ENCODE assay signal across 8 cellular contexts in genomic region chrX:151396827-151397740, GRCh38. TPM values are rescaled to one million over a fixed set of nuclear protein-coding genes. Genes with fewer than 3 reads are reported as not detected.
DNase-seq lines count a peak whose midpoint lies in the region; ATAC-seq and TF ChIP-seq lines count a peak whose summit lies in the region.

Gene VMA21, plus strand, starts transcription at chrX:151397206. Its CDS starts 103 bp downstream, at chrX:151397309.

- BruUV-seq in OCI-LY7 (replicated peaks; lab: Mats Ljungman, UMichigan): no TSS peak

- H3K4me2 ChIP-seq in OCI-LY7 (ENCODE audit: low read length): peak within 1 kb of the TSS; percentile 94

- CTCF ChIA-PET in OCI-LY7 (lab: Charles Lee; ENCODE audit: unreplicated experiment): no interaction called here

- no peaks in the 10 kb centered on the region; the same call in 1 of the 2 replicates for H3K9me3 ChIP-seq in HUES6 (ENCODE audit: control insufficient read depth, insufficient read depth, low read depth, low read length)
- H3K9me3 ChIP-seq in OCI-LY7 (ENCODE audit: low read length): no peaks in the 10 kb centered on the region
- no peaks in the 10 kb centered on the region for H3K9me3 ChIP-seq in muscle layer of colon (ENCODE audit: low read length)

- peak; percentile 77 for TF ChIP-seq POLR2A in erythroblast (IDR thresholded peaks at IDR 0.05; ENCODE audit: low read length)

- no peak for TF ChIP-seq CTCF in OCI-LY7 (conservative IDR thresholded peaks at IDR 0.05; ENCODE audit: low read length)

- H3K79me2 ChIP-seq in OCI-LY7 (ENCODE audit: insufficient read depth, low read depth, low read length): peaks cover 56% of the 10 kb centered on the region

- peak; percentile 74 for ATAC-seq in GM21447 (IDR thresholded peaks at IDR 0.05; ENCODE audit: unreplicated experiment)

- peaks cover 24% of the 10 kb centered on the region for H4K20me1 ChIP-seq in OCI-LY7 (ENCODE audit: insufficient read depth, low read length)

- peak within 1 kb of the TSS; percentile 80 for H2AFZ ChIP-seq in OCI-LY7 (ENCODE audit: low read length)

- H3K4me1 ChIP-seq in HUES6 (ENCODE audit: control insufficient read depth, insufficient read depth, low read length) (no peaks in the 10 kb centered on the region), OCI-LY7 (ENCODE audit: insufficient read depth, low read length, poor library complexity, severe bottlenecking) (peaks cover 35% of the 10 kb centered on the region), muscle layer of colon (ENCODE audit: insufficient read depth, low read length) (no peaks in the 10 kb centered on the region)

- POLR2A ChIA-PET in OCI-LY7 (lab: Charles Lee): interaction anchor here (1.6 kb wide), 1 partner anchor 1458 kb away, joined by 4 read pairs; no protein-coding TSS in a partner anchor

- H3K9ac ChIP-seq in HUES6 (ENCODE audit: low read length) (peak within 1 kb of the TSS; percentile 93), muscle layer of colon (ENCODE audit: low read length) (peak within 1 kb of the TSS; percentile 70)

- H3K36me3 ChIP-seq in HUES6 (ENCODE audit: control insufficient read depth, insufficient read depth, low read length) (no peaks in the 10 kb centered on the region), OCI-LY7 (ENCODE audit: insufficient read depth, low read length) (peaks cover 27% of the 10 kb centered on the region), muscle layer of colon (ENCODE audit: insufficient read depth, low read length) (no peaks in the 10 kb centered on the region)

- peak; percentile 96 for DNase-seq in DMS 273 (lab: John Stamatoyannopoulos, UW; ENCODE audit: unreplicated experiment)
- peak; percentile 83 for DNase-seq in OCI-LY7 (ENCODE audit: low spot score)
- peak; percentile 79 for DNase-seq in activated T-cell treated with anti-CD3 and anti-CD28 coated beads for 48 hours (ENCODE audit: low read depth)
- DNase-seq in erythroblast (lab: John Stamatoyannopoulos, UW): peak; percentile 92 to 93
- peak; percentile 43 to 58 for DNase-seq in stimulated activated CD8-positive, alpha-beta memory T cell treated with anti-CD3 and anti-CD28 coated beads, Interleukin-7, amount 100 ng/mL, for 1 hour (ENCODE audit: low read depth in 2 of 2)

- no peaks in the 10 kb centered on the region for H3K9me2 ChIP-seq in OCI-LY7 (ENCODE audit: insufficient read depth, low read length)

- H3K4me3 ChIP-seq in HUES6 (ENCODE audit: low read depth, low read length): peak within 1 kb of the TSS; percentile 83
- peak within 1 kb of the TSS; percentile 98 for H3K4me3 ChIP-seq in OCI-LY7 (ENCODE audit: low read depth, low read length, poor library complexity, severe bottlenecking)
- H3K4me3 ChIP-seq in muscle layer of colon (ENCODE audit: low read depth in 1 of 2, low read length in 2 of 2): peak within 1 kb of the TSS; percentile 45 to 74

- H3K27ac ChIP-seq in HUES6 (ENCODE audit: low read depth, low read length) (peak within 1 kb of the TSS; percentile 79; the same call in 1 of the 2 replicates), OCI-LY7 (ENCODE audit: low read depth, low read length, poor library complexity, severe bottlenecking) (peak within 1 kb of the TSS; percentile 93), muscle layer of colon (ENCODE audit: low read depth, low read length) (peak within 1 kb of the TSS; percentile 92)

- intact Hi-C loops in OCI-LY7 (cut with micrococcal nuclease; ENCODE audit: unreplicated experiment): loop anchor here (2.0 to 5.0 kb wide), 2 partner anchors 415 to 828 kb away; partner anchors contain the start of genes HMGB3 and MTM1

- H3K27me3 ChIP-seq in HUES6 (ENCODE audit: control insufficient read depth, insufficient read depth, low read length) (no peaks in the 10 kb centered on the region), muscle layer of colon (ENCODE audit: control insufficient read depth in 1 of 2, insufficient read depth in 2 of 2, low read length in 2 of 2) (no peaks in the 10 kb centered on the region)

RNA-seq across cellular contexts. Expression of gene VMA21, which starts in this region (rescaled TPM):
- total RNA-seq in OCI-LY7 (2014; rRNA removed; shearing (Covaris generic)): 26.1 and 33.7 TPM in 2 replicates
- 48.1 and 50.2 TPM in 2 replicates for total RNA-seq in OCI-LY7 (2022)

Comparison
In these comparisons a context has a peak if more than half of its experiments do, and no peak if none do; other contexts are left out.
1. Peak in every context shown above with its lines: DNase-seq, ATAC-seq, H3K4me3 ChIP-seq and H3K27ac ChIP-seq.